Comparison of ENCODE assay signal across 27 cellular contexts in the genomic region with DNA sequence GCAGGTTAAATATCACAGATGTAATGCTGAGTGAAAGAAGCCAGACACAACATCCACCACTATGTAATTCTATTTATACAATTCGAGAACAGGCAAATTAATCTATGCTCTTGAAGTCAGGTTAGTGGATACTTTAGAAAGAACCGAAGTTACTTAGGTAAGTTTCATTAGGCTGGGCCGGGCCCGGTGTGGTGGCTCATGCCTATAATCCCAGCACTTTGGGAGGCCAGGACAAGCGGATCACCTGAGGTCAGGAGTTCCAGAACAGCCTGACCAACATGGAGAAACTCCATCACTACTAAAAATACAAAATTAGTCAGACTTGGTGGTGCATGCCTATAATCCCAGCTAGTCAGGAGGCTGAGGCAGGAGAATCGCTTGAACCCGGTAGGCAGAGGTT.
DNase-seq lines count a peak whose midpoint lies in the region; ATAC-seq and FAIRE-seq lines count a peak whose summit lies in the region.
"Had no signal": no experiment of that assay in that cellular context is flagged by ENCODE, and none has a peak within 500 bp of the region (broad histone marks: within the 10 kb centered on the region; RNA-seq: fewer than 3 reads in every experiment).

No MANE protein-coding gene starts in this region.

- ATAC-seq in Right ventricle myocardium inferior (no peak), Right ventricle myocardium superior (ENCODE audit: poor library complexity) (no peak), HG02938 (IDR thresholded peaks at IDR 0.05; ENCODE audit: unreplicated experiment) (no peak)
- ATAC-seq: A549; CD8-positive, alpha-beta T cell had no signal

- intact Hi-C loops in Right ventricle myocardium inferior (cut with DNase I) = no loop called here
- intact Hi-C loops in Right ventricle myocardium superior (cut with DNase I) = no loop called here

- peak; percentile 59 for FAIRE-seq in urothelium cell line (lab: Jason Lieb, UNC)
- FAIRE-seq: A204.1, A549, D721Med had no signal

- DNase-seq in Right ventricle myocardium inferior (ENCODE audit: missing footprints) = peak; percentile 61
- DNase-seq in Right ventricle myocardium superior = no peak
- DNase-seq in urothelium cell line (ENCODE audit: low spot score) = no peak
- DNase-seq: 8988T; ACHN; AML-193; BE2C; C1 segment of cervical spinal cord; Caco-2; Calu3; CD4-positive, alpha-beta memory T cell; CD4-positive, alpha-beta T cell; CD4-positive, CD25-positive, alpha-beta regulatory T cell; CD8-positive, alpha-beta memory T cell; CD8-positive, alpha-beta T cell; COR-L47; DMS 273 treated with DMSO at 0.1 percent for 48 hours; DMS153; DMS53; DMS79; DMS79 treated with DMSO at 0.1 percent for 48 hours; DND-41; EL had no signal
